Comparison of ENCODE assay signal across 16 cellular contexts in genomic region chr11:114553642-114554041, GRCh38. TPM values are rescaled to one million over a fixed set of nuclear protein-coding genes. Genes with fewer than 3 reads are reported as not detected.
"Had no signal": no experiment of that assay in that cellular context is flagged by ENCODE, and none has a peak within 500 bp of the region (broad histone marks: within the 10 kb centered on the region; RNA-seq: fewer than 3 reads in every experiment).

No MANE protein-coding gene starts in this region.

- H3K4me3 ChIP-seq: body of pancreas, dorsolateral prefrontal cortex, esophagus squamous epithelium, hepatocyte, smooth muscle cell, thyroid gland had no signal

- FAIRE-seq: endometrium had no signal

- H3K27ac ChIP-seq: body of pancreas, dorsolateral prefrontal cortex, esophagus squamous epithelium, hepatocyte, parathyroid adenoma, thyroid gland had no signal

- H3K36me3 ChIP-seq: esophagus squamous epithelium, thyroid gland had no signal

- DNase-seq: activated CD4-positive, alpha-beta T cell treated with anti-CD3 and anti-CD28 coated beads, Interleukin-2, amount 10 ng/mL, durations not matched to agents 24 days and 14 days; activated naive CD4-positive, alpha-beta T cell treated with anti-CD3 and anti-CD28 coated beads for 36 hours; body of pancreas; dorsolateral prefrontal cortex; esophagus squamous epithelium; thyroid gland had no signal

- H3K27me3 ChIP-seq: body of pancreas, dorsolateral prefrontal cortex, esophagus squamous epithelium, hepatocyte, thyroid gland had no signal

- H3K9ac ChIP-seq: parathyroid adenoma had no signal

- ATAC-seq: activated T-helper 17 cell treated with anti-CD3 and anti-CD28 coated beads, Interleukin-2, amount 50 U/mL, for 72 hours; body of pancreas; SK-N-SH treated with all-trans-retinoic acid at 6 μM for 48 hours; WTC11 had no signal

- H3K4me2 ChIP-seq: hepatocyte, smooth muscle cell had no signal

- H3K79me2 ChIP-seq: hepatocyte, parathyroid adenoma had no signal

- H3K9me3 ChIP-seq: body of pancreas, esophagus squamous epithelium, thyroid gland had no signal

- H3K4me1 ChIP-seq: body of pancreas, esophagus squamous epithelium, thyroid gland had no signal

- H2AFZ ChIP-seq: hepatocyte, parathyroid adenoma had no signal

RNA-seq across cellular contexts. Expression of gene NXPE1, which starts 6.0 kb away (rescaled TPM):
- total RNA-seq: activated CD4-positive, alpha-beta T cell treated with anti-CD3 and anti-CD28 coated beads, Interleukin-2, amount 10 ng/mL, durations not matched to agents 24 days and 14 days; activated naive CD4-positive, alpha-beta T cell treated with anti-CD3 and anti-CD28 coated beads for 36 hours; activated T-helper 17 cell treated with anti-CD3 and anti-CD28 coated beads, Interleukin-2, amount 50 U/mL, for 72 hours; body of pancreas; dorsolateral prefrontal cortex; esophagus squamous epithelium; kidney epithelial cell; liver; smooth muscle cell; thyroid gland; WTC11 had no signal
- polyA plus RNA-seq: adipose tissue, hepatocyte, liver, smooth muscle cell had no signal

RNA-seq across cellular contexts. Expression of gene NXPE4, which starts 41.9 kb away (rescaled TPM):
- total RNA-seq: activated CD4-positive, alpha-beta T cell treated with anti-CD3 and anti-CD28 coated beads, Interleukin-2, amount 10 ng/mL, durations not matched to agents 24 days and 14 days; activated naive CD4-positive, alpha-beta T cell treated with anti-CD3 and anti-CD28 coated beads for 36 hours; activated T-helper 17 cell treated with anti-CD3 and anti-CD28 coated beads, Interleukin-2, amount 50 U/mL, for 72 hours; body of pancreas; dorsolateral prefrontal cortex; kidney epithelial cell; liver; smooth muscle cell; thyroid gland had no signal
- polyA plus RNA-seq: liver, smooth muscle cell had no signal
